In genomic region chr1:218347316-218347712, GRCh38 we compare ENCODE assay signal across 9 cellular contexts. TPM values are rescaled to one million over a fixed set of nuclear protein-coding genes. Genes with fewer than 3 reads are reported as not detected.
DNase-seq lines count a peak whose midpoint lies in the region; TF ChIP-seq lines count a peak whose summit lies in the region.
"Had no signal": no experiment of that assay in that cellular context is flagged by ENCODE, and none has a peak within 500 bp of the region (broad histone marks: within the 10 kb centered on the region; RNA-seq: fewer than 3 reads in every experiment).

No MANE protein-coding gene starts in this region.

- peak overlapping the region; percentile 61 for H3K4me3 ChIP-seq in CD8-positive, alpha-beta memory T cell (ENCODE audit: low read length)
- peak overlapping the region; percentile 68 for H3K4me3 ChIP-seq in parathyroid adenoma (ENCODE audit: low read depth, low read length)

- no peaks in the 10 kb centered on the region for H3K36me3 ChIP-seq in CD8-positive, alpha-beta memory T cell (ENCODE audit: insufficient read depth, low read length)
- no peaks in the 10 kb centered on the region for H3K36me3 ChIP-seq in parathyroid adenoma (ENCODE audit: control insufficient read depth, insufficient read depth, low read length)

- POLR2A ChIA-PET in CD8-positive, alpha-beta memory T cell (lab: Charles Lee), result no interaction called here

- H3K4me1 ChIP-seq in CD8-positive, alpha-beta memory T cell (ENCODE audit: insufficient read depth, low read length), result peaks cover 26% of the 10 kb centered on the region
- H3K4me1 ChIP-seq in parathyroid adenoma, result no peaks in the 10 kb centered on the region

- peaks cover 5 to 21% of the 10 kb centered on the region in 2 donors for H3K27me3 Mint-ChIP-seq in CD8-positive, alpha-beta memory T cell
- H3K27me3 Mint-ChIP-seq: memory B cell had no signal

- peak overlapping the region; percentile 97 for H3K4me2 ChIP-seq in parathyroid adenoma (ENCODE audit: low read length)

- H3K9me3 ChIP-seq in CD8-positive, alpha-beta memory T cell (ENCODE audit: low read length), result no peaks in the 10 kb centered on the region
- no peaks in the 10 kb centered on the region for H3K9me3 ChIP-seq in parathyroid adenoma (ENCODE audit: control insufficient read depth, low read length)

- CTCF ChIA-PET in CD8-positive, alpha-beta memory T cell (lab: Charles Lee), result interaction anchor here (1.0 kb wide), 1 partner anchor 18 kb away, joined by 3 read pairs; no protein-coding TSS in a partner anchor

- H3K9ac ChIP-seq in parathyroid adenoma, result no peak overlapping the region

- DNase-seq in CD8-positive, alpha-beta memory T cell, result no peak
- peak; percentile 16 for DNase-seq in NCI-H748 treated with DMSO at 0.1 percent for 48 hours (lab: John Stamatoyannopoulos, UW)
- peak; percentile 70 for DNase-seq in fibroblast of peridontal ligament (ENCODE audit: extremely low read depth)
- DNase-seq in SW480 (ENCODE audit: low spot score), result no peak
- DNase-seq in stimulated activated naive CD4-positive, alpha-beta T cell (lab: John Stamatoyannopoulos, UW), result no peak
- DNase-seq in HuH-7.5 (ENCODE audit: low spot score), result no peak
- no peak for DNase-seq in activated CD4-positive, CD25-positive, alpha-beta regulatory T cell treated with anti-CD3 and anti-CD28 coated beads, Interleukin-2, amount 50 U/mL, for 72 hours

- H3K4me1 Mint-ChIP-seq in CD8-positive, alpha-beta memory T cell, result peaks cover 32 to 51% (median 38%) of the 10 kb centered on the region in 3 donors

- H3K27ac Mint-ChIP-seq in CD8-positive, alpha-beta memory T cell, result peak overlapping the region in 7 of 8 donors; percentile 35 to 78 (median 52)
- H3K27ac Mint-ChIP-seq: memory B cell had no signal

- no peak overlapping the region for H3K4me3 Mint-ChIP-seq in CD8-positive, alpha-beta memory T cell

- peaks cover 0 to 4% (median under 1%) of the 10 kb centered on the region in 3 donors for H3K36me3 Mint-ChIP-seq in CD8-positive, alpha-beta memory T cell
- H3K36me3 Mint-ChIP-seq: memory B cell had no signal

- H3K9me3 Mint-ChIP-seq in CD8-positive, alpha-beta memory T cell, result no peaks in the 10 kb centered on the region
- H3K9me3 Mint-ChIP-seq: memory B cell had no signal

- peak overlapping the region; percentile 84 for H2AFZ ChIP-seq in parathyroid adenoma

- no peak overlapping the region for H3K27ac ChIP-seq in CD8-positive, alpha-beta memory T cell (ENCODE audit: low read depth, low read length)
- H3K27ac ChIP-seq in parathyroid adenoma, result no peak overlapping the region

- no peak for TF ChIP-seq CTCF in parathyroid adenoma (IDR thresholded peaks at IDR 0.05)

- no peaks in the 10 kb centered on the region for H3K79me2 ChIP-seq in parathyroid adenoma

- peaks cover 5% of the 10 kb centered on the region for H3K27me3 ChIP-seq in CD8-positive, alpha-beta memory T cell (ENCODE audit: insufficient read depth, low read length, poor library complexity, severe bottlenecking)
- H3K27me3 ChIP-seq in parathyroid adenoma (ENCODE audit: control insufficient read depth, insufficient read depth, low read length), result no peaks in the 10 kb centered on the region

RNA-seq across cellular contexts. Expression of gene TGFB2, which starts 2.2 kb away (rescaled TPM):
- total RNA-seq in CD8-positive, alpha-beta memory T cell, result not detected
- not detected for polyA plus RNA-seq in CD8-positive, alpha-beta memory T cell

Comparison
In these comparisons a context has a peak if more than half of its experiments do, and no peak if none do; other contexts are left out.
1. DNase-seq: peak in NCI-H748 treated with DMSO at 0.1 percent for 48 hours (single experiment) and fibroblast of peridontal ligament (single experiment); none in CD8-positive, alpha-beta memory T cell (0 of 5), SW480 (single experiment), stimulated activated naive CD4-positive, alpha-beta T cell (0 of 6), HuH-7.5 (single experiment) and activated CD4-positive, CD25-positive, alpha-beta regulatory T cell treated with anti-CD3 and anti-CD28 coated beads, Interleukin-2, amount 50 U/mL, for 72 hours (single experiment).